In the genomic region with DNA sequence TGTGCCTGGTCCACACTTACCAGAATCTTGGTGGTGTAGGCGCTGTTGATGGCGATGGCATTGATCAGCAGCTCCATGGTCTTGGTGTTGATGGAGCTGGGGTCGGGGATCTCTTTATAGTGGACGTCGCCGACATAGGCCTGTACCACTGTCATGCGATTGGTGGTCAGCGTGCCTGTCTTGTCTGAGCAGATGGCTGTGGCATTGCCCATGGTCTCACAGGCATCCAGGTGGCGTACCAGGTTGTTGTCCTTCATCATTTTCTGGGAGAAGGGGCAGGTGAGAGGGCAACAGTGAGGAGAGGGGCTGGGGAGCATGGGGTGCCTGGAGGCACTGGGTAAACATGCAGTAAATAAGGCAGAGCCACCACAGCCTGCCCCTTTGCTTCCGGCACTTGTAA, we compare ENCODE assay signal across 26 cellular contexts.
"Had no signal": no experiment of that assay in that cellular context is flagged by ENCODE, and none has a peak within 500 bp of the region (broad histone marks: within the 10 kb centered on the region; RNA-seq: fewer than 3 reads in every experiment).

No MANE protein-coding gene starts in this region.

- H3K4me2 ChIP-seq: SK-N-SH had no signal

- H3K4me1 ChIP-seq: SJCRH30 had no signal

- H3K27me3 Mint-ChIP-seq: brain had no signal

- H3K27me3 ChIP-seq: cardiac muscle cell, SJCRH30 had no signal

- H3K27ac ChIP-seq: cardiac muscle cell, SJCRH30, VCaP had no signal

- FAIRE-seq: astrocyte had no signal

- ATAC-seq: activated CD4-positive, CD25-positive, alpha-beta regulatory T cell treated with anti-CD3 and anti-CD28 coated beads, Interleukin-2, amount 50 U/mL, for 24 hours; activated CD8-positive, alpha-beta T cell treated with anti-CD3 and anti-CD28 coated beads for 36 hours; Panc1; Right ventricle myocardium inferior had no signal

- H3K4me3 ChIP-seq: cardiac muscle cell, SJCRH30 had no signal

- H3K9ac ChIP-seq: SK-N-SH had no signal

- DNase-seq: activated CD4-positive, alpha-beta T cell treated with anti-CD3 and anti-CD28 coated beads for 4 hours; activated CD8-positive, alpha-beta memory T cell treated with anti-CD3 and anti-CD28 coated beads, Interleukin-2, amount 50 U/mL, for 48 hours; activated CD8-positive, alpha-beta T cell treated with anti-CD3 and anti-CD28 coated beads for 36 hours; activated effector memory CD4-positive, alpha-beta T cell treated with Interleukin-2 at 50 U/mL for 16 hours; activated naive CD4-positive, alpha-beta T cell; activated T-cell treated with anti-CD3 and anti-CD28 coated beads, Interleukin-2, amount 50 U/mL, for 1 hour; amygdala; NCI-H1092; NCI-H1417; NCI-H2029; NCI-H2107; NCI-H2171 treated with DMSO at 0.1 percent for 48 hours; NCI-H526 treated with DMSO at 0.1 percent for 48 hours; NCI-H82; SJCRH30; SK-N-SH; T-helper 1 cell had no signal

- H3K9me3 ChIP-seq: SJCRH30, SK-N-SH had no signal

- H3K36me3 ChIP-seq: cardiac muscle cell, SJCRH30 had no signal

- H3K27ac Mint-ChIP-seq: activated CD8-positive, alpha-beta T cell treated with anti-CD3 and anti-CD28 coated beads for 36 hours; activated naive CD8-positive, alpha-beta T cell; activated T-helper 1 cell treated with anti-CD3 and anti-CD28 coated beads, Interleukin-12 subunit alpha, Interleukin-12 subunit beta, Interleukin-2, Interleukin-4 antibody, amounts not matched to agents 30 ng/mL and 10 ng/mL and 1 ng/mL, durations not matched to agents 14 hours and 24 hours and 36 hours had no signal

- H3K4me3 Mint-ChIP-seq: activated CD8-positive, alpha-beta T cell treated with anti-CD3 and anti-CD28 coated beads for 36 hours; activated naive CD8-positive, alpha-beta T cell; activated T-helper 1 cell treated with anti-CD3 and anti-CD28 coated beads, Interleukin-12 subunit alpha, Interleukin-12 subunit beta, Interleukin-2, Interleukin-4 antibody, amounts not matched to agents 30 ng/mL and 10 ng/mL and 1 ng/mL, durations not matched to agents 14 hours and 24 hours and 36 hours; brain had no signal
